ENCODE assay signal across 8 cellular contexts in genomic region chr1:151398691-151399065, GRCh38. TPM values are rescaled to one million over a fixed set of nuclear protein-coding genes. Genes with fewer than 3 reads are reported as not detected.
DNase-seq lines count a peak whose midpoint lies in the region; ATAC-seq, FAIRE-seq and TF ChIP-seq lines count a peak whose summit lies in the region.

No MANE protein-coding gene starts in this region.

- peaks cover 2% of the 10 kb centered on the region for H3K9me3 Mint-ChIP-seq in activated naive CD8-positive, alpha-beta T cell treated with anti-CD3 and anti-CD28 coated beads for 36 hours

- peaks cover 16% of the 10 kb centered on the region; the same call in 1 of the 2 replicates for H4K20me1 ChIP-seq in IMR-90 (ENCODE audit: insufficient read depth, low read length)

- ATAC-seq in IMR-90 (ENCODE audit: low read depth) (no peak), GM21367 (IDR thresholded peaks at IDR 0.05; ENCODE audit: unreplicated experiment) (no peak), esophagus mucosa (no peak)

- TF ChIP-seq CTCF in IMR-90 (conservative IDR thresholded peaks at IDR 0.05; ENCODE audit: low read depth, low read length): no peak

- H3K14ac ChIP-seq in IMR-90 (replicated peaks; ENCODE audit: low read depth, low read length): 0 out of 2 replicates have a peak overlapping the region, but pooled peaks have one; percentile 37

- intact Hi-C loops in IMR-90 (cut with micrococcal nuclease): loop anchor here (1.0 kb wide), 2 partner anchors 51 to 97 kb away; partner anchors contain the start of gene RFX5

- no peak overlapping the region for H2BK20ac ChIP-seq in IMR-90 (ENCODE audit: low read depth, low read length)

- CTCF ChIA-PET in IMR-90 (lab: Yijun Ruan, JAX): interaction anchor here (1.0 to 1.3 kb wide), 3 partner anchors 8 to 58 kb away, joined by 3 to 4 read pairs (median 4); no protein-coding TSS in a partner anchor

- 100% methylated on average over 4 of the region's 14 CpGs; no CpG with 5 or more reads in 1 of the 2 experiments for WGBS in IMR-90 (ENCODE audit: extremely low coverage in 2 of 2, insufficient read length in 1 of 2), 2 experiments

- no peak overlapping the region for H2BK15ac ChIP-seq in IMR-90 (ENCODE audit: low read depth, low read length)

- H3K36me3 ChIP-seq in ACC112 (ENCODE audit: insufficient read depth, low read length) (peaks cover 22% of the 10 kb centered on the region), IMR-90 (ENCODE audit: control insufficient read depth, insufficient read depth, low read length) (peaks cover 21% of the 10 kb centered on the region), mucosa of stomach (ENCODE audit: control insufficient read depth, insufficient read depth, low read length) (peaks cover 5% of the 10 kb centered on the region)

- H4K91ac ChIP-seq in IMR-90 (ENCODE audit: insufficient read depth, low read depth, low read length): no peak overlapping the region

- peaks cover 31% of the 10 kb centered on the region for H3K36me3 Mint-ChIP-seq in activated naive CD8-positive, alpha-beta T cell treated with anti-CD3 and anti-CD28 coated beads for 36 hours

- BruUV-seq in IMR-90 (replicated peaks; lab: Mats Ljungman, UMichigan): no TSS peak

- peak overlapping the region; percentile 88 for H3K27ac ChIP-seq in ACC112 (ENCODE audit: low read depth, low read length)
- H3K27ac ChIP-seq in IMR-90 (ENCODE audit: insufficient read depth, low read length): no peak overlapping the region

- no peaks in the 10 kb centered on the region for H3K27me3 Mint-ChIP-seq in activated naive CD8-positive, alpha-beta T cell treated with anti-CD3 and anti-CD28 coated beads for 36 hours

- DNase-seq in IMR-90 (no peak), GM12891 (ENCODE audit: insufficient read length, low spot score) (no peak), D341Med (ENCODE audit: low spot score) (no peak)
- no peak for DNase-seq in activated naive CD8-positive, alpha-beta T cell treated with anti-CD3 and anti-CD28 coated beads for 36 hours

- in situ Hi-C loops in IMR-90 (cut with MboI; ENCODE audit: low sequenced_read_pairs): no loop called here

- dilution Hi-C loops in IMR-90 (cut with HindIII; ENCODE audit: low sequenced_read_pairs, unreplicated experiment): no loop called here

- no peak overlapping the region for H3K18ac ChIP-seq in IMR-90 (ENCODE audit: low read depth, low read length)

- H3K27me3 ChIP-seq in ACC112 (ENCODE audit: insufficient read depth, low read length) (no peaks in the 10 kb centered on the region), IMR-90 (ENCODE audit: control insufficient read depth, insufficient read depth, low read length) (no peaks in the 10 kb centered on the region), mucosa of stomach (ENCODE audit: control insufficient read depth, insufficient read depth, low read length) (no peaks in the 10 kb centered on the region)

- peaks cover 25% of the 10 kb centered on the region for H3K79me2 ChIP-seq in ACC112 (ENCODE audit: control insufficient read depth, insufficient read depth, low read length, unreplicated experiment)

- H4K5ac ChIP-seq in IMR-90 (ENCODE audit: low read depth, low read length): peak overlapping the region; percentile 86

- peaks cover 11% of the 10 kb centered on the region for H3K9me1 ChIP-seq in IMR-90 (ENCODE audit: insufficient read depth, low read length)

- H3K23ac ChIP-seq in IMR-90 (ENCODE audit: low read depth, low read length): no peak overlapping the region

- peak overlapping the region; percentile 50; the same call in 1 of the 2 replicates for H2AK5ac ChIP-seq in IMR-90 (ENCODE audit: low read depth, low read length)

- H3K4me2 ChIP-seq in IMR-90 (ENCODE audit: low read depth, low read length): no peak overlapping the region

- POLR2A ChIA-PET in IMR-90 (lab: Charles Lee; ENCODE audit: unreplicated experiment): interaction anchor here (0.5 to 0.6 kb wide), 3 partner anchors 95 to 267 kb away, joined by 4 to 10 read pairs (median 5); no protein-coding TSS in a partner anchor

- peak overlapping the region; percentile 73 for H2AK9ac ChIP-seq in IMR-90 (replicated peaks; ENCODE audit: low read depth, low read length, poor library complexity)

- TF ChIP-seq RAD21 in IMR-90 (IDR thresholded peaks at IDR 0.05; ENCODE audit: low read length): no peak

- no peak overlapping the region for H2BK5ac ChIP-seq in IMR-90 (ENCODE audit: low read depth, low read length, poor library complexity, severe bottlenecking)

- TF ChIP-seq POLR2A in IMR-90 (IDR thresholded peaks at IDR 0.05; ENCODE audit: low read depth, low read length): no peak
- TF ChIP-seq POLR2A in GM12891 (IDR thresholded peaks at IDR 0.05; ENCODE audit: low read depth, low read length): no peak

- H3K4me3 Mint-ChIP-seq in activated naive CD8-positive, alpha-beta T cell treated with anti-CD3 and anti-CD28 coated beads for 36 hours: peak overlapping the region; percentile 86

- H3K4me1 ChIP-seq in ACC112 (ENCODE audit: control insufficient read depth, insufficient read depth, low read length, unreplicated experiment) (peaks cover 23% of the 10 kb centered on the region), IMR-90 (ENCODE audit: control insufficient read depth, insufficient read depth, low read length) (peaks cover 3% of the 10 kb centered on the region; the same call in 1 of the 2 replicates), mucosa of stomach (ENCODE audit: control insufficient read depth, insufficient read depth, low read length) (peaks cover 12% of the 10 kb centered on the region)

- H3K9ac ChIP-seq in IMR-90 (ENCODE audit: low read depth, low read length) (no peak overlapping the region), mucosa of stomach (ENCODE audit: low read length) (peak overlapping the region; percentile 92)

- no peak overlapping the region for H3K56ac ChIP-seq in IMR-90 (ENCODE audit: extremely low read depth, insufficient read depth, low read length)

- peaks cover 5 to 37% of the 10 kb centered on the region in 2 experiments; a peak in 3 of 4 replicates for H3K79me1 ChIP-seq in IMR-90 (ENCODE audit: low read depth in 1 of 2, low read length in 2 of 2)

- H3K4ac ChIP-seq in IMR-90 (ENCODE audit: low read depth, low read length): 0 out of 2 replicates have a peak overlapping the region, but pooled peaks have one; percentile 4

- no peaks in the 10 kb centered on the region for H3K9me3 ChIP-seq in IMR-90 (ENCODE audit: control insufficient read depth, insufficient read depth, low read length)
- no peaks in the 10 kb centered on the region for H3K9me3 ChIP-seq in mucosa of stomach (ENCODE audit: control insufficient read depth, low read length)

- H4K8ac ChIP-seq in IMR-90 (ENCODE audit: low read depth in 2 of 2, low read length in 2 of 2): peak overlapping the region in 1 of 2 experiments; percentile 69

- peaks cover 26% of the 10 kb centered on the region for H3K4me1 Mint-ChIP-seq in activated naive CD8-positive, alpha-beta T cell treated with anti-CD3 and anti-CD28 coated beads for 36 hours

- H2AFZ ChIP-seq in ACC112 (ENCODE audit: low read length, unreplicated experiment) (no peak overlapping the region), IMR-90 (replicated peaks; ENCODE audit: low read length, poor library complexity) (peak overlapping the region; percentile 9)

- no peak for FAIRE-seq in GM12891 (lab: Jason Lieb, UNC)

- H3K4me3 ChIP-seq in ACC112 (ENCODE audit: low read depth, low read length): peak overlapping the region; percentile 94
- H3K4me3 ChIP-seq in IMR-90 (ENCODE audit: insufficient read depth, low read depth, low read length): no peak overlapping the region
- H3K4me3 ChIP-seq in mucosa of stomach (ENCODE audit: low read length): no peak overlapping the region

- no peak overlapping the region for H2BK120ac ChIP-seq in IMR-90 (ENCODE audit: low read depth, low read length)

- H3K27ac Mint-ChIP-seq in activated naive CD8-positive, alpha-beta T cell treated with anti-CD3 and anti-CD28 coated beads for 36 hours: peak overlapping the region; percentile 93

TF ChIP-seq in IMR-90, 13 proteins besides CTCF, POLR2A, EP300 and RAD21 (continues in another document):
- no peak for TF ChIP-seq USF2 (IDR thresholded peaks at IDR 0.05; ENCODE audit: low read depth, low read length)

TF ChIP-seq in GM12891, 5 proteins besides CTCF, POLR2A, EP300 and RAD21:
- TF ChIP-seq SPI1 (IDR thresholded peaks at IDR 0.05; ENCODE audit: low read depth, low read length): no peak

RNA-seq across cellular contexts. Expression of gene PSMB4, which starts 0.7 kb away (rescaled TPM):
- 376 and 457 TPM in 2 replicates for total RNA-seq in IMR-90 (2012; rRNA removed)
- 565 and 640 TPM in 2 replicates for polyA plus RNA-seq in IMR-90 (2012; rRNA removed)
- polyA plus RNA-seq in IMR-90 (2012; cell fraction: cytosol; rRNA removed): 490 and 1,136 TPM in 2 replicates
- 357 and 680 TPM in 2 replicates for polyA plus RNA-seq in IMR-90 (2012; cell fraction: nucleus; rRNA removed; ENCODE audit: low replicate concordance)
- 100 to 1,000 TPM; 413 to 425 TPM for total RNA-seq in activated naive CD8-positive, alpha-beta T cell treated with anti-CD3 and anti-CD28 coated beads for 36 hours
- 178 TPM for total RNA-seq in esophagus mucosa
- polyA plus RNA-seq in GM12891 (2012; ENCODE audit: low read depth, missing spikeins): 395 TPM

RNA-seq across cellular contexts. Expression of gene SELENBP1, which starts 26.2 kb away (rescaled TPM):
- total RNA-seq in IMR-90 (2012; rRNA removed) (21.1 and 21.3 TPM in 2 replicates), esophagus mucosa (14.0 TPM)
- polyA plus RNA-seq in IMR-90 (2012; rRNA removed): 54.9 and 56.9 TPM in 2 replicates
- 54.1 and 66.8 TPM in 2 replicates for polyA plus RNA-seq in IMR-90 (2012; cell fraction: cytosol; rRNA removed)
- polyA plus RNA-seq in IMR-90 (2012; cell fraction: nucleus; rRNA removed; ENCODE audit: low replicate concordance): 144 and 236 TPM in 2 replicates
- not detected for total RNA-seq in activated naive CD8-positive, alpha-beta T cell treated with anti-CD3 and anti-CD28 coated beads for 36 hours
- not detected for polyA plus RNA-seq in GM12891 (2012; ENCODE audit: low read depth, missing spikeins)

RNA-seq across cellular contexts. Expression of gene RFX5, which starts 51.6 kb away (rescaled TPM):
- 37.8 and 44.4 TPM in 2 replicates for total RNA-seq in IMR-90 (2012; rRNA removed)
- polyA plus RNA-seq in IMR-90 (2012; rRNA removed): 26.8 and 29.3 TPM in 2 replicates
- 17.7 and 36.9 TPM in 2 replicates for polyA plus RNA-seq in IMR-90 (2012; cell fraction: cytosol; rRNA removed)
- polyA plus RNA-seq in IMR-90 (2012; cell fraction: nucleus; rRNA removed; ENCODE audit: low replicate concordance): 74.2 and 105 TPM in 2 replicates
- total RNA-seq in activated naive CD8-positive, alpha-beta T cell treated with anti-CD3 and anti-CD28 coated beads for 36 hours: 10 to 100 TPM; 55.2 to 58.6 TPM
- total RNA-seq in esophagus mucosa: 21.9 TPM
- 107 TPM for polyA plus RNA-seq in GM12891 (2012; ENCODE audit: low read depth, missing spikeins)

Comparison
In these comparisons a context has a peak if more than half of its experiments do, and no peak if none do; other contexts are left out.
1. RNA of gene SELENBP1, which starts 26.2 kb away (total RNA-seq): 21.1 to 21.3 TPM in IMR-90 and 14.0 TPM in esophagus mucosa (single experiment); not detected in activated naive CD8-positive, alpha-beta T cell treated with anti-CD3 and anti-CD28 coated beads for 36 hours; every median in the first group is over 10 times any median in the second.